Comparison of ENCODE assay signal across 1 cellular context in genomic region chr14:51576899-51577298, GRCh38.
TF ChIP-seq lines count a peak whose summit lies in the region.

No MANE protein-coding gene starts in this region.

TF ChIP-seq in IMR-90, 13 proteins besides CTCF, POLR2A, EP300 and RAD21:
- TF ChIP-seq MAFK (IDR thresholded peaks at IDR 0.05; ENCODE audit: low read depth, low read length) (no peak), USF2 (IDR thresholded peaks at IDR 0.05; ENCODE audit: low read depth, low read length) (no peak), RCOR1 (IDR thresholded peaks at IDR 0.05; ENCODE audit: insufficient replicate concordance, low read length) (no peak), NFE2L2 (IDR thresholded peaks at IDR 0.05; ENCODE audit: low read depth, low read length) (no peak), RFX5 (IDR thresholded peaks at IDR 0.05; ENCODE audit: low read depth, low read length) (no peak), BHLHE40 (IDR thresholded peaks at IDR 0.05; ENCODE audit: low read depth, low read length) (no peak), FOS (IDR thresholded peaks at IDR 0.05; ENCODE audit: low read depth, low read length) (no peak), CEBPB (IDR thresholded peaks at IDR 0.05; ENCODE audit: low read depth, low read length) (no peak), SMC3 (IDR thresholded peaks at IDR 0.05; ENCODE audit: low read depth, low read length) (no peak), MAZ (IDR thresholded peaks at IDR 0.05; ENCODE audit: borderline replicate concordance, low read depth, low read length) (no peak), ELK1 (IDR thresholded peaks at IDR 0.05; ENCODE audit: borderline replicate concordance, low read depth, low read length) (no peak)
